Comparison of ENCODE assay signal across 1 cellular context in the genomic region with DNA sequence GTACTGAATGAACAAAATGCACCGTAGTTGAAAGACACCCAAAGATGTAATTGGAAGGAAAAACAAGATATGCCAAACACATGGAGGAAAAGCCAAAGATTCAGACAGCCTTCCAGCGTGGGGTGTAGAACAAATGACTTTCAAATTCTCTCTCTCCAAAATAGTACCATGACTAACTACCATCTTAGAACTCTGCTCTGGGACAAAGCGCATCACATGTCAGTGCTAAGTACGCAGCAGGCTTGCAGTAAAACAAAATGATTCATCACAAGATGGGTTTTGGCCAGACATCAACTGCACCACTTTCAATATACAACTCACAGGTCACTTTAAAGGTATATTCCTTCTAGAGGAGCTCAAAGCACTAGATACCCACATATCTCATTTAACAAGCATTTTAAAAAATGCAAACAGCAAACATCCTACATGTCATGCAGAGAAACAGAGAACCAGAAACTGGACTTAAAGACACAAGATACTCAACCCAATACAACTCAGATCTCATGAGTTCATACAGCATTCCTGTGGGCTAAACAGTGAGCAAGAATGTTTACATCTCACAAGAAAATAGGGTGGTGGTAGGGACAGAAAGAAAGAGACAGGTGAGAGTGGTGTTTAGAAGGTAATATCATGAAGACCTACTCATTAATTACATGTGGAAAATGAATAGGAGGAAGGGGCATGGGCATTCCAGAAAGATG.
TF ChIP-seq lines count a peak whose summit lies in the region.

No MANE protein-coding gene starts in this region.

TF ChIP-seq in SK-N-SH, 30 proteins besides CTCF, POLR2A, EP300 and RAD21 (continued from another document):
- TF ChIP-seq POLR2AphosphoS5 (IDR thresholded peaks at IDR 0.05; ENCODE audit: low read depth, low read length) (0 out of 2 replicates have a peak, but pooled peaks have one; percentile 19), TAF1 (IDR thresholded peaks at IDR 0.05; ENCODE audit: borderline replicate concordance, low read depth, low read length) (no peak), YY1 (IDR thresholded peaks at IDR 0.05; ENCODE audit: low read depth) (peak; percentile 37; the same call in 1 of the 2 replicates), FOSL2 (IDR thresholded peaks at IDR 0.05; ENCODE audit: borderline replicate concordance, low read depth) (peak; percentile 85), GATA2 (CRISPR knock-in tag; IDR thresholded peaks at IDR 0.05) (no peak), NRF1 (IDR thresholded peaks at IDR 0.05; ENCODE audit: low read depth, low read length) (no peak), FOXJ3 (CRISPR knock-in tag; IDR thresholded peaks at IDR 0.05) (no peak), NFIC (IDR thresholded peaks at IDR 0.05; ENCODE audit: borderline replicate concordance) (peak; percentile 84), RXRA (IDR thresholded peaks at IDR 0.05; ENCODE audit: borderline replicate concordance, low read depth) (peak; percentile 8; the same call in 1 of the 2 replicates), JUND (IDR thresholded peaks at IDR 0.05) (peak; percentile 75), MEF2A (IDR thresholded peaks at IDR 0.05; ENCODE audit: borderline replicate concordance, low read depth) (peak; percentile 79; the same call in 1 of the 2 replicates), SIN3A (IDR thresholded peaks at IDR 0.05; ENCODE audit: borderline replicate concordance, low read depth, low read length) (peak; percentile 39; the same call in 1 of the 2 replicates), TCF12 (IDR thresholded peaks at IDR 0.05) (peak; percentile 73)
- TF ChIP-seq, protein P1, sequence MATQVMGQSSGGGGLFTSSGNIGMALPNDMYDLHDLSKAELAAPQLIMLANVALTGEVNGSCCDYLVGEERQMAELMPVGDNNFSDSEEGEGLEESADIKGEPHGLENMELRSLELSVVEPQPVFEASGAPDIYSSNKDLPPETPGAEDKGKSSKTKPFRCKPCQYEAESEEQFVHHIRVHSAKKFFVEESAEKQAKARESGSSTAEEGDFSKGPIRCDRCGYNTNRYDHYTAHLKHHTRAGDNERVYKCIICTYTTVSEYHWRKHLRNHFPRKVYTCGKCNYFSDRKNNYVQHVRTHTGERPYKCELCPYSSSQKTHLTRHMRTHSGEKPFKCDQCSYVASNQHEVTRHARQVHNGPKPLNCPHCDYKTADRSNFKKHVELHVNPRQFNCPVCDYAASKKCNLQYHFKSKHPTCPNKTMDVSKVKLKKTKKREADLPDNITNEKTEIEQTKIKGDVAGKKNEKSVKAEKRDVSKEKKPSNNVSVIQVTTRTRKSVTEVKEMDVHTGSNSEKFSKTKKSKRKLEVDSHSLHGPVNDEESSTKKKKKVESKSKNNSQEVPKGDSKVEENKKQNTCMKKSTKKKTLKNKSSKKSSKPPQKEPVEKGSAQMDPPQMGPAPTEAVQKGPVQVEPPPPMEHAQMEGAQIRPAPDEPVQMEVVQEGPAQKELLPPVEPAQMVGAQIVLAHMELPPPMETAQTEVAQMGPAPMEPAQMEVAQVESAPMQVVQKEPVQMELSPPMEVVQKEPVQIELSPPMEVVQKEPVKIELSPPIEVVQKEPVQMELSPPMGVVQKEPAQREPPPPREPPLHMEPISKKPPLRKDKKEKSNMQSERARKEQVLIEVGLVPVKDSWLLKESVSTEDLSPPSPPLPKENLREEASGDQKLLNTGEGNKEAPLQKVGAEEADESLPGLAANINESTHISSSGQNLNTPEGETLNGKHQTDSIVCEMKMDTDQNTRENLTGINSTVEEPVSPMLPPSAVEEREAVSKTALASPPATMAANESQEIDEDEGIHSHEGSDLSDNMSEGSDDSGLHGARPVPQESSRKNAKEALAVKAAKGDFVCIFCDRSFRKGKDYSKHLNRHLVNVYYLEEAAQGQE (IDR thresholded peaks at IDR 0.05; ENCODE audit: low read depth, low read length): no peak
- TF ChIP-seq, protein P2, sequence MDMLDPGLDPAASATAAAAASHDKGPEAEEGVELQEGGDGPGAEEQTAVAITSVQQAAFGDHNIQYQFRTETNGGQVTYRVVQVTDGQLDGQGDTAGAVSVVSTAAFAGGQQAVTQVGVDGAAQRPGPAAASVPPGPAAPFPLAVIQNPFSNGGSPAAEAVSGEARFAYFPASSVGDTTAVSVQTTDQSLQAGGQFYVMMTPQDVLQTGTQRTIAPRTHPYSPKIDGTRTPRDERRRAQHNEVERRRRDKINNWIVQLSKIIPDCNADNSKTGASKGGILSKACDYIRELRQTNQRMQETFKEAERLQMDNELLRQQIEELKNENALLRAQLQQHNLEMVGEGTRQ (IDR thresholded peaks at IDR 0.05; ENCODE audit: borderline replicate concordance, low read depth, low read length): no peak
- TF ChIP-seq, protein P3, sequence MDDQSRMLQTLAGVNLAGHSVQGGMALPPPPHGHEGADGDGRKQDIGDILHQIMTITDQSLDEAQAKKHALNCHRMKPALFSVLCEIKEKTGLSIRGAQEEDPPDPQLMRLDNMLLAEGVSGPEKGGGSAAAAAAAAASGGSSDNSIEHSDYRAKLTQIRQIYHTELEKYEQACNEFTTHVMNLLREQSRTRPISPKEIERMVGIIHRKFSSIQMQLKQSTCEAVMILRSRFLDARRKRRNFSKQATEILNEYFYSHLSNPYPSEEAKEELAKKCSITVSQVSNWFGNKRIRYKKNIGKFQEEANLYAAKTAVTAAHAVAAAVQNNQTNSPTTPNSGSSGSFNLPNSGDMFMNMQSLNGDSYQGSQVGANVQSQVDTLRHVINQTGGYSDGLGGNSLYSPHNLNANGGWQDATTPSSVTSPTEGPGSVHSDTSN (IDR thresholded peaks at IDR 0.05): peak; percentile 73
- TF ChIP-seq, protein P4, sequence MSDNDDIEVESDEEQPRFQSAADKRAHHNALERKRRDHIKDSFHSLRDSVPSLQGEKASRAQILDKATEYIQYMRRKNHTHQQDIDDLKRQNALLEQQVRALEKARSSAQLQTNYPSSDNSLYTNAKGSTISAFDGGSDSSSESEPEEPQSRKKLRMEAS (IDR thresholded peaks at IDR 0.05; ENCODE audit: low read depth): peak; percentile 84; the same call in 1 of the 2 replicates
- TF ChIP-seq, protein P5, sequence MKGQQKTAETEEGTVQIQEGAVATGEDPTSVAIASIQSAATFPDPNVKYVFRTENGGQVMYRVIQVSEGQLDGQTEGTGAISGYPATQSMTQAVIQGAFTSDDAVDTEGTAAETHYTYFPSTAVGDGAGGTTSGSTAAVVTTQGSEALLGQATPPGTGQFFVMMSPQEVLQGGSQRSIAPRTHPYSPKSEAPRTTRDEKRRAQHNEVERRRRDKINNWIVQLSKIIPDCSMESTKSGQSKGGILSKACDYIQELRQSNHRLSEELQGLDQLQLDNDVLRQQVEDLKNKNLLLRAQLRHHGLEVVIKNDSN (IDR thresholded peaks at IDR 0.05; ENCODE audit: borderline replicate concordance, low read depth): peak; percentile 59; the same call in 1 of the 2 replicates
TF ChIP-seq in SK-N-SH: peak in this region for 12.
